ENCODE assay signal across 12 cellular contexts in the genomic region with DNA sequence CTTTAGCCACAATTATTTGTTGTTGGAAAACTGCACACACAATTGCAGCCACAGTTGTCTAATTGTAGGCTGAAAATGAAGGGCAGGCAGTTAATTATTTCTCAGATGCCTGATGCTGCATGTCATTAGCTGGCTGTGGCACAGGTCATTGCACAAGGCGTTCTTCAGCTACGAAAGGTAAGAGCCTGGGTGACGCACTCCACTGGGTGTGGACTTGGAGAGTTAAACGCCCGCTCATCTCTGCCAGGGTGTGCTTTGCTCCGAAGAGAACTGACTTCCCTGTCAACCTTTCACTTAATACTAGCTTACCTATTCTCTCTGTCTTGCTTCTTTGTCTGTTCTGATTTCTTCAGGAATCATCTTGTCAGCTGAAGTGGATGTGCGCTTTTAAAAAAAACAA.
DNase-seq lines count a peak whose midpoint lies in the region; ATAC-seq, FAIRE-seq and TF ChIP-seq lines count a peak whose summit lies in the region.
"Had no signal": no experiment of that assay in that cellular context is flagged by ENCODE, and none has a peak within 500 bp of the region (broad histone marks: within the 10 kb centered on the region; RNA-seq: fewer than 3 reads in every experiment).

No MANE protein-coding gene starts in this region.

- no peak overlapping the region for H3K4me3 Mint-ChIP-seq in natural killer cell
- H3K4me3 Mint-ChIP-seq: CD4-positive, alpha-beta T cell; memory B cell; T-cell had no signal

- H3K36me3 Mint-ChIP-seq in natural killer cell: no peaks in the 10 kb centered on the region
- H3K36me3 Mint-ChIP-seq: memory B cell, T-cell had no signal

- TF ChIP-seq RAD21 in HCT116 (IDR thresholded peaks at IDR 0.05; ENCODE audit: low read depth): no peak

- no peaks in the 10 kb centered on the region for H3K9me2 ChIP-seq in HCT116 (ENCODE audit: insufficient read depth)

- peak; percentile 98 for ATAC-seq in HCT116
- ATAC-seq in pancreas: peak; percentile 87 to 97 (median 96)
- no peak for ATAC-seq in natural killer cell
- no peak for ATAC-seq in GM21825 (IDR thresholded peaks at IDR 0.05; ENCODE audit: unreplicated experiment)
- ATAC-seq: T-cell had no signal

- H3K9me3 ChIP-seq in HCT116 (ENCODE audit: control insufficient read depth in 1 of 2, insufficient read depth in 1 of 2, low read depth in 1 of 2, low read length in 2 of 2): no peaks in the 10 kb centered on the region
- no peaks in the 10 kb centered on the region for H3K9me3 ChIP-seq in pancreas

- peak overlapping the region; percentile 99 for H2AFZ ChIP-seq in HCT116 (ENCODE audit: low read depth, low read length, poor library complexity, severe bottlenecking)

- H3K27ac Mint-ChIP-seq in natural killer cell: no peak overlapping the region
- H3K27ac Mint-ChIP-seq: CD4-positive, alpha-beta T cell; memory B cell; T-cell had no signal

- H3K4me1 Mint-ChIP-seq in natural killer cell: no peaks in the 10 kb centered on the region
- H3K4me1 Mint-ChIP-seq: T-cell had no signal

- RAD21 ChIA-PET in HCT116 (lab: Charles Lee; ENCODE audit: low non-redundant PET in 1 of 2, low total read pairs in 2 of 2, uncharacterized antibody in 2 of 2, unreplicated experiment in 2 of 2): no interaction called here

- intact Hi-C loops in HCT116 (cut with micrococcal nuclease) (no loop called here), pancreas (cut with DNase I) (no loop called here), natural killer cell (cut with micrococcal nuclease) (no loop called here)

- H3K9me3 Mint-ChIP-seq in natural killer cell: no peaks in the 10 kb centered on the region
- H3K9me3 Mint-ChIP-seq: CD4-positive, alpha-beta T cell had no signal

- H3K4me1 ChIP-seq in HCT116 (ENCODE audit: control insufficient read depth in 1 of 2, insufficient read depth in 2 of 2, low read length in 2 of 2) (peaks cover 0 to 25% of the 10 kb centered on the region in 2 experiments; a peak in 3 of 4 replicates), pancreas (no peaks in the 10 kb centered on the region)

- no peak for TF ChIP-seq POLR2A in HCT116 (IDR thresholded peaks at IDR 0.05; ENCODE audit: borderline replicate concordance, extremely low read depth, insufficient read depth, insufficient read length)

- FAIRE-seq in pancreas (lab: Jason Lieb, UNC): no peak

- DNase-seq in HCT116 (ENCODE audit: low read depth, low spot score) (peak; percentile 64), RWPE1 (ENCODE audit: low spot score) (peak; percentile 85), fibroblast of the conjunctiva (ENCODE audit: low read depth) (peak; percentile 13), pancreas (peak in 4 of 6 donors; percentile 53 to 64 (median 59)), NAMALWA (ENCODE audit: low spot score) (no peak), superior temporal gyrus (ENCODE audit: extremely low spot score) (no peak), natural killer cell (no peak)
- DNase-seq: amygdala; CD4-positive, alpha-beta T cell; T-cell had no signal

- no peaks in the 10 kb centered on the region for H4K20me1 ChIP-seq in HCT116 (ENCODE audit: insufficient read depth)

- H3K27ac ChIP-seq in HCT116 (ENCODE audit: low read depth, low read length) (no peak overlapping the region), RWPE1 (peak overlapping the region; percentile 49), pancreas (peak overlapping the region in 3 of 4 donors; percentile 12 to 68 (median 58))

- CTCF ChIA-PET in HCT116 (lab: Charles Lee): no interaction called here
- CTCF ChIA-PET in RWPE1 (lab: Yijun Ruan, JAX): interaction anchor here (0.6 to 0.7 kb wide), 3 partner anchors 41 to 435 kb away, joined by 3 to 6 read pairs (median 5); no protein-coding TSS in a partner anchor

- TF ChIP-seq CTCF in HCT116 (IDR thresholded peaks at IDR 0.05 in 2 of 3, conservative IDR thresholded peaks at IDR 0.05 in 1 of 3; ENCODE audit: borderline replicate concordance in 1 of 3, insufficient read depth in 1 of 3, low read depth in 2 of 3, low read length in 2 of 3) (no peak), RWPE1 (conservative IDR thresholded peaks at IDR 0.05; ENCODE audit: low read depth) (no peak), pancreas (IDR thresholded peaks at IDR 0.05) (no peak), natural killer cell (IDR thresholded peaks at IDR 0.05) (no peak)

- H3K27me3 ChIP-seq in HCT116 (ENCODE audit: insufficient read depth, low read length): no peaks in the 10 kb centered on the region
- no peaks in the 10 kb centered on the region for H3K27me3 ChIP-seq in pancreas

- 46 to 58% methylated on average over 7 of the region's 7 CpGs for WGBS in pancreas, 2 donors

- POLR2A ChIA-PET in HCT116 (lab: Charles Lee) (no interaction called here), RWPE1 (lab: Yijun Ruan, JAX; ENCODE audit: low non-redundant PET) (no interaction called here)

- H3K4me2 ChIP-seq in HCT116 (ENCODE audit: low read length): peak overlapping the region; percentile 76

- H3K9ac ChIP-seq in HCT116 (ENCODE audit: low read length): peak overlapping the region; percentile 34

- no peaks in the 10 kb centered on the region for H3K79me2 ChIP-seq in HCT116 (ENCODE audit: insufficient read depth, low read length)

- BruUV-seq in HCT116 (replicated peaks; lab: Mats Ljungman, UMichigan): no TSS peak

- peak overlapping the region; percentile 6 to 35; a peak in 3 of 4 replicates for H3K4me3 ChIP-seq in HCT116 (replicated peaks in 1 of 2; ENCODE audit: low read depth in 1 of 2, low read length in 2 of 2)
- no peak overlapping the region for H3K4me3 ChIP-seq in pancreas

- peaks cover 10 to 35% of the 10 kb centered on the region in 2 donors for H3K27me3 Mint-ChIP-seq in natural killer cell (ENCODE audit: low read depth in 2 of 2)

- H3K36me3 ChIP-seq in HCT116 (ENCODE audit: control insufficient read depth in 1 of 2, insufficient read depth in 2 of 2, low read length in 2 of 2) (no peaks in the 10 kb centered on the region), pancreas (no peaks in the 10 kb centered on the region)

TF ChIP-seq in HCT116, 20 proteins besides CTCF, POLR2A, EP300 and RAD21:
- 0 out of 2 replicates have a peak, but pooled peaks have one; percentile 14 for TF ChIP-seq SP1 (IDR thresholded peaks at IDR 0.05; ENCODE audit: low read depth)
- peak; percentile 80 for TF ChIP-seq CEBPB (IDR thresholded peaks at IDR 0.05; ENCODE audit: low read depth)
- no peak for TF ChIP-seq ZNF274 (IDR thresholded peaks at IDR 0.05; ENCODE audit: low read depth, low read length)

Comparison
In these comparisons a context has a peak if more than half of its experiments do, and no peak if none do; other contexts are left out.
1. ATAC-seq: peak in HCT116 (single experiment) and pancreas (4 of 4); none in natural killer cell (0 of 3) and GM21825 (single experiment).
2. DNase-seq: peak in HCT116 (single experiment), RWPE1 (single experiment), fibroblast of the conjunctiva (single experiment) and pancreas (4 of 6); none in NAMALWA (single experiment), superior temporal gyrus (single experiment) and natural killer cell (single experiment).
3. H3K4me3 ChIP-seq: peak in HCT116 (2 of 2); none in pancreas (0 of 4).